8 cellular contexts compared by ENCODE assay signal in genomic region chr18:61581578-61582204, GRCh38.
DNase-seq lines count a peak whose midpoint lies in the region; ATAC-seq, FAIRE-seq and TF ChIP-seq lines count a peak whose summit lies in the region.

No MANE protein-coding gene starts in this region.

- H3K9ac ChIP-seq in HUES6 (ENCODE audit: low read length) = peak overlapping the region; percentile 44
- H3K9ac ChIP-seq in subcutaneous abdominal adipose tissue (ENCODE audit: low read length in 5 of 5) = peak overlapping the region in 2 of 5 donors; percentile 66 to 76

- H3K27me3 ChIP-seq in HUES6 (ENCODE audit: control insufficient read depth, insufficient read depth, low read length) (peaks cover 8% of the 10 kb centered on the region), neuron (ENCODE audit: insufficient read depth, low read length) (no peaks in the 10 kb centered on the region), subcutaneous abdominal adipose tissue (ENCODE audit: control insufficient read depth in 5 of 5, insufficient read depth in 4 of 5, low read length in 5 of 5) (no peaks in the 10 kb centered on the region)

- FAIRE-seq in frontal cortex (lab: Jason Lieb, UNC) = no peak

- peaks cover 7% of the 10 kb centered on the region for H3K36me3 Mint-ChIP-seq in Calu3 (ENCODE audit: insufficient read depth, unreplicated experiment)

- H3K27ac ChIP-seq in HUES6 (ENCODE audit: low read depth, low read length) (no peak overlapping the region), RWPE1 (no peak overlapping the region), subcutaneous abdominal adipose tissue (ENCODE audit: low read depth, low read length) (peak overlapping the region; percentile 19)

- ATAC-seq in GM21381 (IDR thresholded peaks at IDR 0.05; ENCODE audit: unreplicated experiment) = peak; percentile 90

- no peaks in the 10 kb centered on the region for H3K9me3 Mint-ChIP-seq in Calu3 (ENCODE audit: low read depth, unreplicated experiment)

- H3K27me3 Mint-ChIP-seq in Calu3 (ENCODE audit: unreplicated experiment) = peaks cover 49% of the 10 kb centered on the region

- POLR2A ChIA-PET in RWPE1 (lab: Yijun Ruan, JAX; ENCODE audit: low non-redundant PET) = no interaction called here

- H3K4me3 ChIP-seq in HUES6 (ENCODE audit: low read depth, low read length) = peak overlapping the region; percentile 68
- peak overlapping the region; percentile 35 for H3K4me3 ChIP-seq in neuron (ENCODE audit: low read length)
- H3K4me3 ChIP-seq in subcutaneous abdominal adipose tissue (ENCODE audit: low read depth in 1 of 5, low read length in 5 of 5) = peak overlapping the region; percentile 58 to 66 (median 62)

- H3K4me1 ChIP-seq in HUES6 (ENCODE audit: control insufficient read depth, insufficient read depth, low read length) = peaks cover 5% of the 10 kb centered on the region; the same call in 1 of the 2 replicates
- H3K4me1 ChIP-seq in neuron (ENCODE audit: insufficient read depth, low read length) = peaks cover 5% of the 10 kb centered on the region
- H3K4me1 ChIP-seq in subcutaneous abdominal adipose tissue (ENCODE audit: control insufficient read depth in 5 of 5, insufficient read depth in 5 of 5, low read length in 5 of 5) = peaks cover 2 to 14% (median 13%) of the 10 kb centered on the region in 5 donors

- H3K36me3 ChIP-seq in HUES6 (ENCODE audit: control insufficient read depth, insufficient read depth, low read length) = no peaks in the 10 kb centered on the region
- H3K36me3 ChIP-seq in neuron (ENCODE audit: insufficient read depth, low read length) = no peaks in the 10 kb centered on the region
- no peaks in the 10 kb centered on the region for H3K36me3 ChIP-seq in subcutaneous abdominal adipose tissue (ENCODE audit: control insufficient read depth in 5 of 5, insufficient read depth in 5 of 5, low read length in 5 of 5)

- peak overlapping the region; percentile 66 for H2AFZ ChIP-seq in neuron (ENCODE audit: low read depth, low read length)

- no TSS peak for BruUV-seq in Calu3 (replicated peaks; lab: Mats Ljungman, UMichigan)

- H3K27ac Mint-ChIP-seq in Calu3 (ENCODE audit: unreplicated experiment) = no peak overlapping the region

- H3K9me3 ChIP-seq in HUES6 (ENCODE audit: control insufficient read depth, insufficient read depth, low read depth, low read length) (no peaks in the 10 kb centered on the region), neuron (ENCODE audit: low read length) (no peaks in the 10 kb centered on the region), subcutaneous abdominal adipose tissue (ENCODE audit: control insufficient read depth in 5 of 5, low read length in 5 of 5) (no peaks in the 10 kb centered on the region)

- peaks cover 12% of the 10 kb centered on the region for H3K4me1 Mint-ChIP-seq in Calu3 (ENCODE audit: low read depth, unreplicated experiment)

- TF ChIP-seq CTCF in Calu3 (IDR thresholded peaks at IDR 0.05; ENCODE audit: unreplicated experiment) (peak; percentile 97), RWPE1 (conservative IDR thresholded peaks at IDR 0.05; ENCODE audit: low read depth) (peak; percentile 95)

- DNase-seq in Calu3 (peak; percentile 86), RWPE1 (ENCODE audit: low spot score) (peak; percentile 81), activated gamma-delta T cell (lab: John Stamatoyannopoulos, UW) (peak; percentile 15), frontal cortex (ENCODE audit: low spot score in 2 of 2) (peak; percentile 36 to 76)

- intact Hi-C loops in Calu3 (cut with micrococcal nuclease; ENCODE audit: unreplicated experiment) = no loop called here

- CTCF ChIA-PET in Calu3 (lab: Charles Lee) = interaction anchor here (0.6 to 1.0 kb wide), 2 partner anchors 312 to 549 kb away, joined by 4 to 5 read pairs; no protein-coding TSS in a partner anchor
- CTCF ChIA-PET in RWPE1 (lab: Yijun Ruan, JAX) = interaction anchor here (0.5 to 1.3 kb wide), 13 partner anchors 27 to 1645 kb away, joined by 3 to 6 read pairs (median 3); no protein-coding TSS in a partner anchor

- H3K4me3 Mint-ChIP-seq in Calu3 (ENCODE audit: low read depth, unreplicated experiment) = peak overlapping the region; percentile 68

Comparison
In these comparisons a context has a peak if more than half of its experiments do, and no peak if none do; other contexts are left out.
1. DNase-seq: peak in every context shown above with its lines; median percentile 86 in Calu3; 81 in RWPE1; 56 in frontal cortex; 15 in activated gamma-delta T cell.